In genomic region chr16:70736454-70737376, GRCh38 we compare ENCODE assay signal across 1 cellular context.
A peak's percentile ranks its signal among the peaks of the same experiment; 100 is the strongest.
TF ChIP-seq lines count a peak whose summit lies in the region.

No MANE protein-coding gene starts in this region.

TF ChIP-seq in HepG2, 621 proteins besides CTCF, POLR2A, EP300 and RAD21 (continued from another document and continues in another):
- TF ChIP-seq ZNF790 (CRISPR knock-in tag; IDR thresholded peaks at IDR 0.05; ENCODE audit: borderline replicate concordance) (no peak), ZFP41 (CRISPR knock-in tag; IDR thresholded peaks at IDR 0.05; ENCODE audit: borderline replicate concordance) (no peak), MTA3 (CRISPR knock-in tag; IDR thresholded peaks at IDR 0.05) (no peak), KMT2B (CRISPR knock-in tag; IDR thresholded peaks at IDR 0.05) (no peak), ZFP36L2 (CRISPR knock-in tag; IDR thresholded peaks at IDR 0.05) (no peak), PAXIP1 (CRISPR knock-in tag; conservative IDR thresholded peaks at IDR 0.05) (peak; percentile 71), ZBTB44 (CRISPR knock-in tag; IDR thresholded peaks at IDR 0.05) (no peak), NFAT5 (CRISPR knock-in tag; IDR thresholded peaks at IDR 0.05) (no peak), KDM3A (CRISPR knock-in tag; IDR thresholded peaks at IDR 0.05; ENCODE audit: low read depth) (no peak), MED1 (CRISPR knock-in tag; IDR thresholded peaks at IDR 0.05) (peak; percentile 20; the same call in 1 of the 2 replicates), CCAR2 (optimal IDR thresholded peaks at IDR 0.05; ENCODE audit: low read depth, low read length) (no peak), ZNF83 (CRISPR knock-in tag; IDR thresholded peaks at IDR 0.05; ENCODE audit: borderline replicate concordance) (no peak), NCOR1 (IDR thresholded peaks at IDR 0.05; ENCODE audit: borderline replicate concordance, low read length) (peak; percentile 53; the same call in 1 of the 2 replicates), RARA (CRISPR knock-in tag; IDR thresholded peaks at IDR 0.05) (peak; percentile 40; the same call in 1 of the 2 replicates), ZNF101 (CRISPR knock-in tag; IDR thresholded peaks at IDR 0.05; ENCODE audit: borderline replicate concordance, low read depth) (no peak), NKX3-1 (CRISPR knock-in tag; IDR thresholded peaks at IDR 0.05) (no peak), SOX6 (IDR thresholded peaks at IDR 0.05) (no peak), SOX6 (CRISPR knock-in tag; IDR thresholded peaks at IDR 0.05) (no peak), ZNF614 (CRISPR knock-in tag; IDR thresholded peaks at IDR 0.05; ENCODE audit: borderline replicate concordance) (no peak), ZSCAN21 (CRISPR knock-in tag; IDR thresholded peaks at IDR 0.05; ENCODE audit: borderline replicate concordance) (0 out of 2 replicates have a peak, but pooled peaks have one; percentile 21), RBFOX2 (IDR thresholded peaks at IDR 0.05; ENCODE audit: low read depth, low read length) (no peak), ZBTB33 (CRISPR knock-in tag; IDR thresholded peaks at IDR 0.05) (peak; percentile 30; the same call in 1 of the 2 replicates)
- TF ChIP-seq, protein P1, sequence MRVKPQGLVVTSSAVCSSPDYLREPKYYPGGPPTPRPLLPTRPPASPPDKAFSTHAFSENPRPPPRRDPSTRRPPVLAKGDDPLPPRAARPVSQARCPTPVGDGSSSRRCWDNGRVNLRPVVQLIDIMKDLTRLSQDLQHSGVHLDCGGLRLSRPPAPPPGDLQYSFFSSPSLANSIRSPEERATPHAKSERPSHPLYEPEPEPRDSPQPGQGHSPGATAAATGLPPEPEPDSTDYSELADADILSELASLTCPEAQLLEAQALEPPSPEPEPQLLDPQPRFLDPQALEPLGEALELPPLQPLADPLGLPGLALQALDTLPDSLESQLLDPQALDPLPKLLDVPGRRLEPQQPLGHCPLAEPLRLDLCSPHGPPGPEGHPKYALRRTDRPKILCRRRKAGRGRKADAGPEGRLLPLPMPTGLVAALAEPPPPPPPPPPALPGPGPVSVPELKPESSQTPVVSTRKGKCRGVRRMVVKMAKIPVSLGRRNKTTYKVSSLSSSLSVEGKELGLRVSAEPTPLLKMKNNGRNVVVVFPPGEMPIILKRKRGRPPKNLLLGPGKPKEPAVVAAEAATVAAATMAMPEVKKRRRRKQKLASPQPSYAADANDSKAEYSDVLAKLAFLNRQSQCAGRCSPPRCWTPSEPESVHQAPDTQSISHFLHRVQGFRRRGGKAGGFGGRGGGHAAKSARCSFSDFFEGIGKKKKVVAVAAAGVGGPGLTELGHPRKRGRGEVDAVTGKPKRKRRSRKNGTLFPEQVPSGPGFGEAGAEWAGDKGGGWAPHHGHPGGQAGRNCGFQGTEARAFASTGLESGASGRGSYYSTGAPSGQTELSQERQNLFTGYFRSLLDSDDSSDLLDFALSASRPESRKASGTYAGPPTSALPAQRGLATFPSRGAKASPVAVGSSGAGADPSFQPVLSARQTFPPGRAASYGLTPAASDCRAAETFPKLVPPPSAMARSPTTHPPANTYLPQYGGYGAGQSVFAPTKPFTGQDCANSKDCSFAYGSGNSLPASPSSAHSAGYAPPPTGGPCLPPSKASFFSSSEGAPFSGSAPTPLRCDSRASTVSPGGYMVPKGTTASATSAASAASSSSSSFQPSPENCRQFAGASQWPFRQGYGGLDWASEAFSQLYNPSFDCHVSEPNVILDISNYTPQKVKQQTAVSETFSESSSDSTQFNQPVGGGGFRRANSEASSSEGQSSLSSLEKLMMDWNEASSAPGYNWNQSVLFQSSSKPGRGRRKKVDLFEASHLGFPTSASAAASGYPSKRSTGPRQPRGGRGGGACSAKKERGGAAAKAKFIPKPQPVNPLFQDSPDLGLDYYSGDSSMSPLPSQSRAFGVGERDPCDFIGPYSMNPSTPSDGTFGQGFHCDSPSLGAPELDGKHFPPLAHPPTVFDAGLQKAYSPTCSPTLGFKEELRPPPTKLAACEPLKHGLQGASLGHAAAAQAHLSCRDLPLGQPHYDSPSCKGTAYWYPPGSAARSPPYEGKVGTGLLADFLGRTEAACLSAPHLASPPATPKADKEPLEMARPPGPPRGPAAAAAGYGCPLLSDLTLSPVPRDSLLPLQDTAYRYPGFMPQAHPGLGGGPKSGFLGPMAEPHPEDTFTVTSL (CRISPR knock-in tag; IDR thresholded peaks at IDR 0.05; ENCODE audit: borderline replicate concordance) = no peak
- TF ChIP-seq, protein P2, sequence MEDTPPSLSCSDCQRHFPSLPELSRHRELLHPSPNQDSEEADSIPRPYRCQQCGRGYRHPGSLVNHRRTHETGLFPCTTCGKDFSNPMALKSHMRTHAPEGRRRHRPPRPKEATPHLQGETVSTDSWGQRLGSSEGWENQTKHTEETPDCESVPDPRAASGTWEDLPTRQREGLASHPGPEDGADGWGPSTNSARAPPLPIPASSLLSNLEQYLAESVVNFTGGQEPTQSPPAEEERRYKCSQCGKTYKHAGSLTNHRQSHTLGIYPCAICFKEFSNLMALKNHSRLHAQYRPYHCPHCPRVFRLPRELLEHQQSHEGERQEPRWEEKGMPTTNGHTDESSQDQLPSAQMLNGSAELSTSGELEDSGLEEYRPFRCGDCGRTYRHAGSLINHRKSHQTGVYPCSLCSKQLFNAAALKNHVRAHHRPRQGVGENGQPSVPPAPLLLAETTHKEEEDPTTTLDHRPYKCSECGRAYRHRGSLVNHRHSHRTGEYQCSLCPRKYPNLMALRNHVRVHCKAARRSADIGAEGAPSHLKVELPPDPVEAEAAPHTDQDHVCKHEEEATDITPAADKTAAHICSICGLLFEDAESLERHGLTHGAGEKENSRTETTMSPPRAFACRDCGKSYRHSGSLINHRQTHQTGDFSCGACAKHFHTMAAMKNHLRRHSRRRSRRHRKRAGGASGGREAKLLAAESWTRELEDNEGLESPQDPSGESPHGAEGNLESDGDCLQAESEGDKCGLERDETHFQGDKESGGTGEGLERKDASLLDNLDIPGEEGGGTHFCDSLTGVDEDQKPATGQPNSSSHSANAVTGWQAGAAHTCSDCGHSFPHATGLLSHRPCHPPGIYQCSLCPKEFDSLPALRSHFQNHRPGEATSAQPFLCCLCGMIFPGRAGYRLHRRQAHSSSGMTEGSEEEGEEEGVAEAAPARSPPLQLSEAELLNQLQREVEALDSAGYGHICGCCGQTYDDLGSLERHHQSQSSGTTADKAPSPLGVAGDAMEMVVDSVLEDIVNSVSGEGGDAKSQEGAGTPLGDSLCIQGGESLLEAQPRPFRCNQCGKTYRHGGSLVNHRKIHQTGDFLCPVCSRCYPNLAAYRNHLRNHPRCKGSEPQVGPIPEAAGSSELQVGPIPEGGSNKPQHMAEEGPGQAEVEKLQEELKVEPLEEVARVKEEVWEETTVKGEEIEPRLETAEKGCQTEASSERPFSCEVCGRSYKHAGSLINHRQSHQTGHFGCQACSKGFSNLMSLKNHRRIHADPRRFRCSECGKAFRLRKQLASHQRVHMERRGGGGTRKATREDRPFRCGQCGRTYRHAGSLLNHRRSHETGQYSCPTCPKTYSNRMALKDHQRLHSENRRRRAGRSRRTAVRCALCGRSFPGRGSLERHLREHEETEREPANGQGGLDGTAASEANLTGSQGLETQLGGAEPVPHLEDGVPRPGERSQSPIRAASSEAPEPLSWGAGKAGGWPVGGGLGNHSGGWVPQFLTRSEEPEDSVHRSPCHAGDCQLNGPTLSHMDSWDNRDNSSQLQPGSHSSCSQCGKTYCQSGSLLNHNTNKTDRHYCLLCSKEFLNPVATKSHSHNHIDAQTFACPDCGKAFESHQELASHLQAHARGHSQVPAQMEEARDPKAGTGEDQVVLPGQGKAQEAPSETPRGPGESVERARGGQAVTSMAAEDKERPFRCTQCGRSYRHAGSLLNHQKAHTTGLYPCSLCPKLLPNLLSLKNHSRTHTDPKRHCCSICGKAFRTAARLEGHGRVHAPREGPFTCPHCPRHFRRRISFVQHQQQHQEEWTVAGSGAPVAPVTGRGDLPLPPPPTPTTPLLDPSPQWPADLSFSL (CRISPR knock-in tag; IDR thresholded peaks at IDR 0.05) = no peak
- TF ChIP-seq, protein P3, sequence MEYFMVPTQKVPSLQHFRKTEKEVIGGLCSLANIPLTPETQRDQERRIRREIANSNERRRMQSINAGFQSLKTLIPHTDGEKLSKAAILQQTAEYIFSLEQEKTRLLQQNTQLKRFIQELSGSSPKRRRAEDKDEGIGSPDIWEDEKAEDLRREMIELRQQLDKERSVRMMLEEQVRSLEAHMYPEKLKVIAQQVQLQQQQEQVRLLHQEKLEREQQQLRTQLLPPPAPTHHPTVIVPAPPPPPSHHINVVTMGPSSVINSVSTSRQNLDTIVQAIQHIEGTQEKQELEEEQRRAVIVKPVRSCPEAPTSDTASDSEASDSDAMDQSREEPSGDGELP (IDR thresholded peaks at IDR 0.05; ENCODE audit: borderline replicate concordance, low read depth) = peak; percentile 65; the same call in 1 of the 2 replicates
